In the genomic region with DNA sequence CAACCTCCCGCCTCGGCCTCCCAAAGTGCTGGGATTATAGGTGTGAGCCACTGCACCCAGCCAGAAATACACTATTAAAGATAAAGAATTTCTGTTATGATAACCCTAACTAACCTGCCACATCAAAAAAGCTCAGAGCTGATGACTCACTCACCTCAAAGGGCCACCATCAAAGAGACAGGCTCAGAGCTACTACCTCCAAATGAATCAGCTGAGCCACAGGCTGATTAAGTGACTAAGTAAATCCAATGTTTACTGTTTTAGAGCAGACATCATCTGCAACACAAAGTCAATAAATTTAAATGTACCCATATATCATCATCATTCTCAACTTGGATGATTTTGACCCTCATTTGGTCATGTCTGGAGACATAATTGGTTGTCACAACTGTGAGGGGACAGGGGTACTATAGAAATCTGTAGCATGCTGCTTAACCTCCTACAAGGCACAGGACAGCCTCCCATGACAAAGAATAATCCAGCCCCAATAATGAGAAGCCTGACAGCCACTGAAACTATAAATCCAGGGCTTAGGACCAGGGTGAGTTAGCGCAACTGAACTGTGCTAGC, we compare ENCODE assay signal across 9 cellular contexts.
DNase-seq lines count a peak whose midpoint lies in the region; ATAC-seq, FAIRE-seq and TF ChIP-seq lines count a peak whose summit lies in the region.
"Had no signal": no experiment of that assay in that cellular context is flagged by ENCODE, and none has a peak within 500 bp of the region (broad histone marks: within the 10 kb centered on the region; RNA-seq: fewer than 3 reads in every experiment).

No MANE protein-coding gene starts in this region.

- TF ChIP-seq CTCF in stomach (IDR thresholded peaks at IDR 0.05) = no peak

- DNase-seq in stimulated activated naive CD4-positive, alpha-beta T cell treated with Interleukin-2 at 50 U/mL for 16 hours (lab: John Stamatoyannopoulos, UW) = peak; percentile 50
- no peak for DNase-seq in stimulated activated naive CD4-positive, alpha-beta T cell (lab: John Stamatoyannopoulos, UW)
- peak in 2 of 3 experiments; percentile 6 to 8 for DNase-seq in activated CD8-positive, alpha-beta memory T cell treated with anti-CD3 and anti-CD28 coated beads for 48 hours (ENCODE audit: low read depth in 2 of 3, low spot score in 2 of 3)
- DNase-seq in stomach = no peak

- no peaks in the 10 kb centered on the region for H3K27me3 ChIP-seq in stomach
- H3K27me3 ChIP-seq: BLaER1 treated with 17β-estradiol and CSF1 and Interleukin-3, amounts not matched to agents 10 nM and 100 nM had no signal

- no peaks in the 10 kb centered on the region for H3K9me3 ChIP-seq in stomach
- H3K9me3 ChIP-seq: BLaER1 treated with 17β-estradiol and CSF1 and Interleukin-3, amounts not matched to agents 10 nM and 100 nM had no signal

- H3K27ac ChIP-seq in stomach = no peak overlapping the region

- H3K36me3 ChIP-seq in stomach = peaks cover 0 to 45% (median 36%) of the 10 kb centered on the region in 4 donors

- FAIRE-seq in islet of Langerhans (lab: Jason Lieb, UNC) = peak; percentile 94

- H3K4me3 ChIP-seq in stomach = no peak overlapping the region
- H3K4me3 ChIP-seq: BLaER1 treated with 17β-estradiol and CSF1 and Interleukin-3, amounts not matched to agents 10 nM and 100 nM had no signal

- intact Hi-C loops in stomach (cut with DNase I; ENCODE audit: low total_unique reads) = no loop called here

- no peak for TF ChIP-seq POLR2A in stomach (IDR thresholded peaks at IDR 0.05)

- ATAC-seq in HG03097 (IDR thresholded peaks at IDR 0.05; ENCODE audit: low FRiP score, unreplicated experiment) (no peak), GM19467 (IDR thresholded peaks at IDR 0.05; ENCODE audit: unreplicated experiment) (no peak), GM18873 (IDR thresholded peaks at IDR 0.05; ENCODE audit: low FRiP score, unreplicated experiment) (no peak)

- TF ChIP-seq EP300 in stomach (IDR thresholded peaks at IDR 0.05) = no peak

- peaks cover 0 to 14% (median 0%) of the 10 kb centered on the region in 4 donors for H3K4me1 ChIP-seq in stomach

- WGBS in stomach, 5 donors = 57 to 82% (median 69%) methylated on average over 3 of the region's 3 CpGs

Comparison
In these comparisons a context has a peak if more than half of its experiments do, and no peak if none do; other contexts are left out.
1. DNase-seq: peak in stimulated activated naive CD4-positive, alpha-beta T cell treated with Interleukin-2 at 50 U/mL for 16 hours (single experiment) and activated CD8-positive, alpha-beta memory T cell treated with anti-CD3 and anti-CD28 coated beads for 48 hours (2 of 3); none in stimulated activated naive CD4-positive, alpha-beta T cell (0 of 6) and stomach (single experiment).